ENCODE assay signal across 9 cellular contexts in genomic region chr19:42285546-42285945, GRCh38. TPM values are rescaled to one million over a fixed set of nuclear protein-coding genes. Genes with fewer than 3 reads are reported as not detected.
DNase-seq lines count a peak whose midpoint lies in the region; ATAC-seq and TF ChIP-seq lines count a peak whose summit lies in the region.
"Had no signal": no experiment of that assay in that cellular context is flagged by ENCODE, and none has a peak within 500 bp of the region (broad histone marks: within the 10 kb centered on the region; RNA-seq: fewer than 3 reads in every experiment).

No MANE protein-coding gene starts in this region.

- H3K27me3 ChIP-seq in adrenal gland (no peaks in the 10 kb centered on the region), lower lobe of right lung (ENCODE audit: low read depth) (no peaks in the 10 kb centered on the region), upper lobe of left lung (no peaks in the 10 kb centered on the region)

- H3K9me3 Mint-ChIP-seq in activated naive CD4-positive, alpha-beta T cell treated with anti-CD3 and anti-CD28 coated beads for 36 hours = no peaks in the 10 kb centered on the region

- no peaks in the 10 kb centered on the region for H3K27me3 Mint-ChIP-seq in activated naive CD4-positive, alpha-beta T cell treated with anti-CD3 and anti-CD28 coated beads for 36 hours (ENCODE audit: low read depth)

- CTCF ChIA-PET in activated naive CD4-positive, alpha-beta T cell treated with anti-CD3 and anti-CD28 coated beads for 36 hours (lab: Charles Lee) = interaction anchor here (1.0 kb wide), 2 partner anchors 9 to 11 kb away, joined by 3 to 4 read pairs; no protein-coding TSS in a partner anchor

- peak overlapping the region; percentile 54 for H3K27ac Mint-ChIP-seq in activated naive CD4-positive, alpha-beta T cell treated with anti-CD3 and anti-CD28 coated beads for 36 hours

- H3K4me1 ChIP-seq in adrenal gland (replicated peaks in 1 of 2) = peaks cover 49 to 51% of the 10 kb centered on the region in 2 donors
- H3K4me1 ChIP-seq in lower lobe of right lung = peaks cover 48% of the 10 kb centered on the region
- peaks cover 41 to 55% (median 50%) of the 10 kb centered on the region in 4 donors for H3K4me1 ChIP-seq in upper lobe of left lung

- ATAC-seq in lower lobe of right lung = no peak
- no peak for ATAC-seq in upper lobe of left lung (ENCODE audit: low FRiP score in 2 of 2)

- TF ChIP-seq CTCF in adrenal gland (IDR thresholded peaks at IDR 0.05) (no peak), lower lobe of right lung (IDR thresholded peaks at IDR 0.05) (no peak), upper lobe of left lung (IDR thresholded peaks at IDR 0.05) (no peak)

- TF ChIP-seq POLR2A in adrenal gland (IDR thresholded peaks at IDR 0.05) (no peak), upper lobe of left lung (IDR thresholded peaks at IDR 0.05) (no peak)

- no peaks in the 10 kb centered on the region for H3K9me3 ChIP-seq in adrenal gland (replicated peaks in 1 of 3)
- H3K9me3 ChIP-seq in lower lobe of right lung = no peaks in the 10 kb centered on the region
- no peaks in the 10 kb centered on the region for H3K9me3 ChIP-seq in upper lobe of left lung

- H3K27ac ChIP-seq in adrenal gland = peak overlapping the region; percentile 40 to 100 (median 70)
- H3K27ac ChIP-seq in lower lobe of right lung = peak overlapping the region; percentile 58
- H3K27ac ChIP-seq in upper lobe of left lung = peak overlapping the region; percentile 62 to 99 (median 81)

- DNase-seq in activated naive CD4-positive, alpha-beta T cell treated with anti-CD3 and anti-CD28 coated beads for 36 hours = no peak
- DNase-seq in activated naive CD4-positive, alpha-beta T cell treated with anti-CD3 and anti-CD28 coated beads, Interleukin-2, amount 50 U/mL, for 16 hours = no peak
- DNase-seq in adrenal gland (peak in 4 of 7 donors; percentile 27 to 65 (median 34)), lower lobe of right lung (no peak), upper lobe of left lung (no peak), NK-92 (lab: John Stamatoyannopoulos, UW; ENCODE audit: unreplicated experiment) (no peak), AG08395 (ENCODE audit: low spot score) (no peak), ecto neural progenitor cell (ENCODE audit: low spot score) (no peak)

- no peak for TF ChIP-seq EP300 in upper lobe of left lung (IDR thresholded peaks at IDR 0.05)

- intact Hi-C loops in activated naive CD4-positive, alpha-beta T cell treated with anti-CD3 and anti-CD28 coated beads for 36 hours (cut with micrococcal nuclease) = no loop called here
- intact Hi-C loops in adrenal gland (cut with DNase I) = no loop called here
- intact Hi-C loops in lower lobe of right lung (cut with DNase I) = no loop called here

- H3K4me3 Mint-ChIP-seq in activated naive CD4-positive, alpha-beta T cell treated with anti-CD3 and anti-CD28 coated beads for 36 hours = peak overlapping the region; percentile 82

- H3K36me3 ChIP-seq in adrenal gland (replicated peaks in 1 of 2) = peaks cover 0 to 37% of the 10 kb centered on the region in 2 donors
- peaks cover 39% of the 10 kb centered on the region for H3K36me3 ChIP-seq in lower lobe of right lung
- peaks cover 13 to 39% (median 37%) of the 10 kb centered on the region in 4 donors for H3K36me3 ChIP-seq in upper lobe of left lung

- peaks cover 1% of the 10 kb centered on the region for H3K36me3 Mint-ChIP-seq in activated naive CD4-positive, alpha-beta T cell treated with anti-CD3 and anti-CD28 coated beads for 36 hours (ENCODE audit: low read depth)

- peaks cover 31% of the 10 kb centered on the region for H3K4me1 Mint-ChIP-seq in activated naive CD4-positive, alpha-beta T cell treated with anti-CD3 and anti-CD28 coated beads for 36 hours (ENCODE audit: low read depth)

- WGBS in adrenal gland, 4 donors = 29 to 38% (median 33%) methylated on average over 5 of the region's 5 CpGs
- 33 to 37% methylated on average over 4 to 5 of the region's 5 CpGs for WGBS in upper lobe of left lung, 2 donors

- H3K4me3 ChIP-seq in adrenal gland (peak overlapping the region in 1 of 4 donors; percentile 14), lower lobe of right lung (peak overlapping the region; percentile 68), upper lobe of left lung (peak overlapping the region in 1 of 4 donors; percentile 68)

RNA-seq across cellular contexts. Expression of gene PRR19, which starts 16.4 kb away (rescaled TPM):
- total RNA-seq in activated naive CD4-positive, alpha-beta T cell treated with anti-CD3 and anti-CD28 coated beads for 36 hours = under 1 TPM; 0.27 to 0.43 TPM
- total RNA-seq in adrenal gland (1 to 10 TPM in 7 of 8 donors, under 1 TPM in 1; 0.78 to 2.5 (median 1.6) TPM), lower lobe of right lung (0.71 TPM), upper lobe of left lung (1 to 10 TPM in 1 of 6 donors, under 1 TPM in 2, not detected in 3; 0.40 to 1.4 (median 0.61) TPM)
- polyA plus RNA-seq in adrenal gland = 1 to 10 TPM in 2 of 3 donors, under 1 TPM in 1; 0.51 to 2.3 (median 1.2) TPM

RNA-seq across cellular contexts. Expression of gene CIC, which starts 16.5 kb away (rescaled TPM):
- 10 to 100 TPM; 60.2 to 61.5 TPM for total RNA-seq in activated naive CD4-positive, alpha-beta T cell treated with anti-CD3 and anti-CD28 coated beads for 36 hours
- total RNA-seq in adrenal gland (100 to 1,000 TPM in 1 of 8 donors, 10 to 100 TPM in 7; 48.7 to 119 (median 72.7) TPM), lower lobe of right lung (67.9 TPM), upper lobe of left lung (100 to 1,000 TPM in 1 of 6 donors, 10 to 100 TPM in 5; 52.6 to 170 (median 77.7) TPM)
- 100 to 1,000 TPM in 1 of 3 donors, 10 to 100 TPM in 2; 13.3 to 171 (median 61.7) TPM for polyA plus RNA-seq in adrenal gland

RNA-seq across cellular contexts. Expression of gene PAFAH1B3, which starts 16.9 kb away (rescaled TPM):
- 10 to 100 TPM; 36.6 TPM for total RNA-seq in activated naive CD4-positive, alpha-beta T cell treated with anti-CD3 and anti-CD28 coated beads for 36 hours
- total RNA-seq in adrenal gland (10 to 100 TPM; 22.7 to 41.3 (median 33.4) TPM), lower lobe of right lung (13.4 TPM), upper lobe of left lung (10 to 100 TPM; 13.6 to 21.2 (median 18.8) TPM)
- 10 to 100 TPM; 15.9 to 56.4 (median 37.0) TPM for polyA plus RNA-seq in adrenal gland

RNA-seq across cellular contexts. Expression of gene TMEM145, which starts 27.6 kb away (rescaled TPM):
- not detected for total RNA-seq in activated naive CD4-positive, alpha-beta T cell treated with anti-CD3 and anti-CD28 coated beads for 36 hours
- total RNA-seq in adrenal gland (1 to 10 TPM in 5 of 8 donors, not detected in 3; 2.3 to 5.9 (median 2.8) TPM), lower lobe of right lung (not detected), upper lobe of left lung (under 1 TPM in 3 of 6 donors, not detected in 3; 0.34 to 0.79 (median 0.49) TPM)
- 10 to 100 TPM in 1 of 3 donors, 1 to 10 TPM in 2; 4.5 to 31.7 (median 5.4) TPM for polyA plus RNA-seq in adrenal gland
- total RNA-seq: renal cortical epithelial cell had no signal

RNA-seq across cellular contexts. Expression of gene ERF, which starts 30.6 kb away (rescaled TPM):
- 10 to 100 TPM; 52.4 to 55.6 TPM for total RNA-seq in activated naive CD4-positive, alpha-beta T cell treated with anti-CD3 and anti-CD28 coated beads for 36 hours
- total RNA-seq in adrenal gland (10 to 100 TPM; 27.0 to 71.2 (median 55.1) TPM), lower lobe of right lung (35.8 TPM), upper lobe of left lung (10 to 100 TPM; 13.6 to 59.4 (median 32.5) TPM)
- polyA plus RNA-seq in adrenal gland = 100 to 1,000 TPM in 1 of 3 donors, 10 to 100 TPM in 2; 14.3 to 147 (median 44.1) TPM

Comparison
In these comparisons a context has a peak if more than half of its experiments do, and no peak if none do; other contexts are left out.
1. DNase-seq: peak in adrenal gland (4 of 7); none in activated naive CD4-positive, alpha-beta T cell treated with anti-CD3 and anti-CD28 coated beads for 36 hours (single experiment), activated naive CD4-positive, alpha-beta T cell treated with anti-CD3 and anti-CD28 coated beads, Interleukin-2, amount 50 U/mL, for 16 hours (single experiment), lower lobe of right lung (single experiment), upper lobe of left lung (0 of 2), NK-92 (single experiment), AG08395 (single experiment) and ecto neural progenitor cell (single experiment).
2. Peak in every context shown above with its lines, with median percentiles within 50 percentile points of each other: H3K27ac ChIP-seq.